Comparison of ENCODE assay signal across 19 cellular contexts in genomic region chr18:58473071-58473470, GRCh38.
"Had no signal": no experiment of that assay in that cellular context is flagged by ENCODE, and none has a peak within 500 bp of the region (broad histone marks: within the 10 kb centered on the region; RNA-seq: fewer than 3 reads in every experiment).

No MANE protein-coding gene starts in this region.

- H3K9me3 ChIP-seq: gastroesophageal sphincter, left ventricle myocardium inferior, spleen, thoracic aorta, upper lobe of left lung had no signal

- H3K4me3 ChIP-seq: gastroesophageal sphincter, left ventricle myocardium inferior, spleen, thoracic aorta, upper lobe of left lung had no signal

- DNase-seq: activated gamma-delta T cell treated with Interleukin-2 at 50 U/mL for 16 hours; activated T-cell treated with anti-CD3 and anti-CD28 coated beads, Interleukin-2, amount 50 U/mL, for 1 hour; amniotic stem cell; cortex of kidney; head of caudate nucleus; hypothalamus; left ventricle myocardium inferior; midbrain; natural killer cell; spleen; stimulated activated CD4-positive, alpha-beta T cell treated with anti-CD3 and anti-CD28 coated beads, Interleukin-4, amount 100 ng/mL, for 1 hour; stimulated activated naive CD4-positive, alpha-beta T cell; T-helper 9 cell; upper lobe of left lung had no signal

- ATAC-seq: gastroesophageal sphincter, natural killer cell, WTC11 had no signal

- H3K4me3 Mint-ChIP-seq: activated naive CD8-positive, alpha-beta T cell; natural killer cell; WTC11 had no signal

- H3K27ac ChIP-seq: gastroesophageal sphincter, left ventricle myocardium inferior, spleen, thoracic aorta, upper lobe of left lung had no signal

- H3K9me3 Mint-ChIP-seq: natural killer cell, WTC11 had no signal

- H3K36me3 ChIP-seq: gastroesophageal sphincter, left ventricle myocardium inferior, spleen, thoracic aorta, upper lobe of left lung had no signal

- H3K27me3 ChIP-seq: gastroesophageal sphincter, upper lobe of left lung had no signal

- H3K4me1 ChIP-seq: gastroesophageal sphincter, spleen, upper lobe of left lung had no signal

- H3K27ac Mint-ChIP-seq: activated naive CD8-positive, alpha-beta T cell; natural killer cell; progenitor cell of endocrine pancreas; WTC11 had no signal

- H3K4me1 Mint-ChIP-seq: natural killer cell had no signal
